Comparison of ENCODE assay signal across 22 cellular contexts in the genomic region with DNA sequence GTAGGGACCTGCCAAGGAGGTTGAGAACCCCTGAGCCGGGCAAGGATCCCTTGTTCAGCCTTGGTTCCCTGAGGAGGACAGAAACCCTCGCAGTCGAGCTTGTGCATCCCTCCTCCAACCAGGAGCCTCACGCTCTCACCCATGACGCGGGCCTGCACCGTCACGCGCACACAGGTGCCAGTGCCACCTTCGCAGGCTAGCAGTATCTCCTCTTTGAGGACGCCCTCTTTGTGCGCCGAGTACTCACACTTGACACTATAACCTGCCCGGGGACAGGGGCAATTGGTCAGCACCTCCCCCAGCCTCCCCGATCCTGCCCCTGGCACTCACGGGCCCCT. TPM values are rescaled to one million over a fixed set of nuclear protein-coding genes. Genes with fewer than 3 reads are reported as not detected.
DNase-seq lines count a peak whose midpoint lies in the region; ATAC-seq and TF ChIP-seq lines count a peak whose summit lies in the region.
"Had no signal": no experiment of that assay in that cellular context is flagged by ENCODE, and none has a peak within 500 bp of the region (broad histone marks: within the 10 kb centered on the region; RNA-seq: fewer than 3 reads in every experiment).

No MANE protein-coding gene starts in this region.

- H3K27ac ChIP-seq in IMR-90 (ENCODE audit: insufficient read depth, low read length): no peak overlapping the region
- peak overlapping the region; percentile 36 for H3K27ac ChIP-seq in RWPE1
- H3K27ac ChIP-seq in tibial nerve: peak overlapping the region in 3 of 4 donors; percentile 18 to 84 (median 80)
- H3K27ac ChIP-seq: HL-60 had no signal

- no TSS peak for BruUV-seq in IMR-90 (replicated peaks; lab: Mats Ljungman, UMichigan)

- dilution Hi-C loops in IMR-90 (cut with HindIII; ENCODE audit: low sequenced_read_pairs, unreplicated experiment): no loop called here

- H4K91ac ChIP-seq in IMR-90 (ENCODE audit: insufficient read depth, low read depth, low read length): no peak overlapping the region

- no peak for ATAC-seq in IMR-90 (ENCODE audit: low read depth)
- ATAC-seq: GM12878 had no signal

- TF ChIP-seq POLR2A in IMR-90 (IDR thresholded peaks at IDR 0.05; ENCODE audit: low read depth, low read length): no peak
- no peak for TF ChIP-seq POLR2A in tibial nerve (IDR thresholded peaks at IDR 0.05)

- POLR2A ChIA-PET in IMR-90 (lab: Charles Lee; ENCODE audit: unreplicated experiment) (no interaction called here), RWPE1 (lab: Yijun Ruan, JAX; ENCODE audit: low non-redundant PET) (no interaction called here)

- no peak overlapping the region for H3K18ac ChIP-seq in IMR-90 (ENCODE audit: low read depth, low read length)

- no peak overlapping the region for H3K27ac Mint-ChIP-seq in activated T-helper 2 cell treated with anti-CD3 and anti-CD28 coated beads, Interferon-gamma antibody, Interleukin-2, Interleukin-4, amounts not matched to agents 10 μg/mL and 5 μg/mL and 100 μg/mL, durations not matched to agents 14 hours and 24 hours and 36 hours
- no peak overlapping the region for H3K27ac Mint-ChIP-seq in mesothelial cell of epicardium

- H3K27me3 ChIP-seq in IMR-90 (ENCODE audit: control insufficient read depth, insufficient read depth, low read length) (no peaks in the 10 kb centered on the region; the same call in 1 of the 2 replicates), tibial nerve (peaks cover 0 to 8% of the 10 kb centered on the region in 2 donors)
- H3K27me3 ChIP-seq: BE2C had no signal

- no peak overlapping the region for H4K8ac ChIP-seq in IMR-90 (ENCODE audit: low read depth in 2 of 2, low read length in 2 of 2)

- CTCF ChIA-PET in IMR-90 (lab: Yijun Ruan, JAX): interaction anchor here (0.6 kb wide), 1 partner anchor 38 kb away, joined by 3 read pairs; no protein-coding TSS in a partner anchor
- CTCF ChIA-PET in RWPE1 (lab: Yijun Ruan, JAX): interaction anchor here (1.0 kb wide), 1 partner anchor 94 kb away, joined by 3 read pairs; no protein-coding TSS in a partner anchor

- H3K56ac ChIP-seq in IMR-90 (ENCODE audit: extremely low read depth, insufficient read depth, low read length): no peak overlapping the region

- H3K4me1 Mint-ChIP-seq in activated T-helper 2 cell treated with anti-CD3 and anti-CD28 coated beads, Interferon-gamma antibody, Interleukin-2, Interleukin-4, amounts not matched to agents 10 μg/mL and 5 μg/mL and 100 μg/mL, durations not matched to agents 14 hours and 24 hours and 36 hours (ENCODE audit: low read depth): peaks cover 6% of the 10 kb centered on the region
- H3K4me1 Mint-ChIP-seq in mesothelial cell of epicardium: peaks cover 4% of the 10 kb centered on the region

- no peak overlapping the region for H2AK9ac ChIP-seq in IMR-90 (replicated peaks; ENCODE audit: low read depth, low read length, poor library complexity)

- no peak overlapping the region for H3K4me3 ChIP-seq in IMR-90 (ENCODE audit: insufficient read depth, low read depth, low read length)
- H3K4me3 ChIP-seq in tibial nerve: no peak overlapping the region
- H3K4me3 ChIP-seq: GM12878 had no signal

- peak overlapping the region; percentile 51 for H2AFZ ChIP-seq in IMR-90 (replicated peaks; ENCODE audit: low read length, poor library complexity)

- H3K36me3 ChIP-seq in IMR-90 (ENCODE audit: control insufficient read depth, insufficient read depth, low read length): peaks cover 10% of the 10 kb centered on the region
- peaks cover 0 to 50% (median 0%) of the 10 kb centered on the region in 3 donors for H3K36me3 ChIP-seq in tibial nerve

- DNase-seq in IMR-90 (no peak), RWPE1 (ENCODE audit: low spot score) (no peak), head of caudate nucleus (peak in 23 of 42 donors; percentile 29 to 71 (median 53)), tibial nerve (ENCODE audit: low spot score in 2 of 2) (no peak), mesothelial cell of epicardium (ENCODE audit: low spot score in 2 of 2, unreplicated experiment in 2 of 2) (no peak)
- DNase-seq in activated T-helper 2 cell treated with anti-CD3 and anti-CD28 coated beads, Interferon-gamma antibody, Interleukin-2, Interleukin-4, amounts not matched to agents 10 μg/mL and 5 μg/mL and 100 μg/mL, durations not matched to agents 14 hours and 24 hours and 36 hours (ENCODE audit: low spot score): no peak
- DNase-seq: ACHN; BE2C; C1 segment of cervical spinal cord; CD4-positive, CD25-positive, alpha-beta regulatory T cell; CD8-positive, alpha-beta memory T cell; COR-L47; DMS 273 treated with DMSO at 0.1 percent for 48 hours; DMS53; DND-41; EL; HCEC 1CT had no signal

- H3K27me3 Mint-ChIP-seq in activated T-helper 2 cell treated with anti-CD3 and anti-CD28 coated beads, Interferon-gamma antibody, Interleukin-2, Interleukin-4, amounts not matched to agents 10 μg/mL and 5 μg/mL and 100 μg/mL, durations not matched to agents 14 hours and 24 hours and 36 hours (ENCODE audit: low read depth): no peaks in the 10 kb centered on the region
- peaks cover 31% of the 10 kb centered on the region for H3K27me3 Mint-ChIP-seq in mesothelial cell of epicardium (ENCODE audit: low read depth)
- H3K27me3 Mint-ChIP-seq: CD4-positive, CD25-positive, alpha-beta regulatory T cell; CD8-positive, alpha-beta memory T cell had no signal

- H2BK15ac ChIP-seq in IMR-90 (ENCODE audit: low read depth, low read length): no peak overlapping the region

- H3K9me3 Mint-ChIP-seq in activated T-helper 2 cell treated with anti-CD3 and anti-CD28 coated beads, Interferon-gamma antibody, Interleukin-2, Interleukin-4, amounts not matched to agents 10 μg/mL and 5 μg/mL and 100 μg/mL, durations not matched to agents 14 hours and 24 hours and 36 hours: no peaks in the 10 kb centered on the region
- no peaks in the 10 kb centered on the region for H3K9me3 Mint-ChIP-seq in mesothelial cell of epicardium
- H3K9me3 Mint-ChIP-seq: CD4-positive, CD25-positive, alpha-beta regulatory T cell; CD8-positive, alpha-beta memory T cell had no signal

- 95% methylated on average over 8 of the region's 16 CpGs; no CpG with 5 or more reads in 1 of the 2 experiments for WGBS in IMR-90 (ENCODE audit: extremely low coverage in 2 of 2, insufficient read length in 1 of 2), 2 experiments
- WGBS in tibial nerve, 2 donors: 87 to 97% methylated on average over 12 to 16 of the region's 16 CpGs

- intact Hi-C loops in IMR-90 (cut with micrococcal nuclease): no loop called here
- intact Hi-C loops in head of caudate nucleus (cut with DNase I): no loop called here
- intact Hi-C loops in activated T-helper 2 cell treated with anti-CD3 and anti-CD28 coated beads, Interferon-gamma antibody, Interleukin-2, Interleukin-4, amounts not matched to agents 10 μg/mL and 5 μg/mL and 100 μg/mL, durations not matched to agents 14 hours and 24 hours and 36 hours (cut with micrococcal nuclease): no loop called here

- no peak for TF ChIP-seq RAD21 in IMR-90 (IDR thresholded peaks at IDR 0.05; ENCODE audit: low read length)

- H3K9ac ChIP-seq in IMR-90 (ENCODE audit: low read depth, low read length): no peak overlapping the region

- in situ Hi-C loops in IMR-90 (cut with MboI; ENCODE audit: low sequenced_read_pairs): no loop called here

- H2BK120ac ChIP-seq in IMR-90 (ENCODE audit: low read depth, low read length): no peak overlapping the region

- H2AK5ac ChIP-seq in IMR-90 (ENCODE audit: low read depth, low read length): no peak overlapping the region

- H3K79me1 ChIP-seq in IMR-90 (ENCODE audit: low read depth in 1 of 2, low read length in 2 of 2): no peaks in the 10 kb centered on the region

- H3K4me2 ChIP-seq in IMR-90 (ENCODE audit: low read depth, low read length): no peak overlapping the region

- no peak overlapping the region for H2BK20ac ChIP-seq in IMR-90 (ENCODE audit: low read depth, low read length)

- no peak overlapping the region for H3K4ac ChIP-seq in IMR-90 (ENCODE audit: low read depth, low read length)

- 0 out of 2 replicates have a peak, but pooled peaks cover 6% of the 10 kb centered on the region for H4K20me1 ChIP-seq in IMR-90 (ENCODE audit: insufficient read depth, low read length)

- peaks cover 5% of the 10 kb centered on the region for H3K9me1 ChIP-seq in IMR-90 (ENCODE audit: insufficient read depth, low read length)

- peaks cover 11% of the 10 kb centered on the region for H3K36me3 Mint-ChIP-seq in activated T-helper 2 cell treated with anti-CD3 and anti-CD28 coated beads, Interferon-gamma antibody, Interleukin-2, Interleukin-4, amounts not matched to agents 10 μg/mL and 5 μg/mL and 100 μg/mL, durations not matched to agents 14 hours and 24 hours and 36 hours (ENCODE audit: low read depth)
- peaks cover 6% of the 10 kb centered on the region for H3K36me3 Mint-ChIP-seq in mesothelial cell of epicardium

- no peak overlapping the region for H4K5ac ChIP-seq in IMR-90 (ENCODE audit: low read depth, low read length)

- no peak for TF ChIP-seq EP300 in tibial nerve (IDR thresholded peaks at IDR 0.05)

- no peaks in the 10 kb centered on the region for H3K9me3 ChIP-seq in IMR-90 (ENCODE audit: control insufficient read depth, insufficient read depth, low read length)
- H3K9me3 ChIP-seq in tibial nerve: no peaks in the 10 kb centered on the region
- H3K9me3 ChIP-seq: BE2C had no signal

- H3K4me1 ChIP-seq in IMR-90 (ENCODE audit: control insufficient read depth, insufficient read depth, low read length) (no peaks in the 10 kb centered on the region), tibial nerve (peaks cover 0 to 86% (median 23%) of the 10 kb centered on the region in 4 donors)

- TF ChIP-seq CTCF in IMR-90 (conservative IDR thresholded peaks at IDR 0.05; ENCODE audit: low read depth, low read length): no peak
- no peak for TF ChIP-seq CTCF in RWPE1 (conservative IDR thresholded peaks at IDR 0.05; ENCODE audit: low read depth)
- TF ChIP-seq CTCF in tibial nerve (IDR thresholded peaks at IDR 0.05): no peak
- no peak for TF ChIP-seq CTCF in mesothelial cell of epicardium (IDR thresholded peaks at IDR 0.05; ENCODE audit: unreplicated experiment)

- H2BK5ac ChIP-seq in IMR-90 (ENCODE audit: low read depth, low read length, poor library complexity, severe bottlenecking): no peak overlapping the region

- H3K14ac ChIP-seq in IMR-90 (replicated peaks; ENCODE audit: low read depth, low read length): no peak overlapping the region

- no peak overlapping the region for H3K23ac ChIP-seq in IMR-90 (ENCODE audit: low read depth, low read length)

- no peak overlapping the region for H3K4me3 Mint-ChIP-seq in activated T-helper 2 cell treated with anti-CD3 and anti-CD28 coated beads, Interferon-gamma antibody, Interleukin-2, Interleukin-4, amounts not matched to agents 10 μg/mL and 5 μg/mL and 100 μg/mL, durations not matched to agents 14 hours and 24 hours and 36 hours (ENCODE audit: low read depth)
- no peak overlapping the region for H3K4me3 Mint-ChIP-seq in mesothelial cell of epicardium
- H3K4me3 Mint-ChIP-seq: CD4-positive, CD25-positive, alpha-beta regulatory T cell; CD8-positive, alpha-beta memory T cell had no signal

RNA-seq across cellular contexts. Expression of gene ADISSP, which starts 13.3 kb away (rescaled TPM):
- total RNA-seq in IMR-90 (2012; rRNA removed) (31.4 and 31.9 TPM in 2 replicates), tibial nerve (10 to 100 TPM; 14.4 to 32.4 (median 22.2) TPM), mesothelial cell of epicardium (24.3 to 26.5 TPM (median 24.9 TPM) in 3 replicates)
- 58.2 and 65.0 TPM in 2 replicates for polyA plus RNA-seq in IMR-90 (2012; rRNA removed)
- polyA plus RNA-seq in IMR-90 (2012; cell fraction: cytosol; rRNA removed): 75.4 and 85.6 TPM in 2 replicates
- polyA plus RNA-seq in IMR-90 (2012; cell fraction: nucleus; rRNA removed; ENCODE audit: low replicate concordance): 17.7 and 47.7 TPM in 2 replicates
- 55.8 and 56.3 TPM in 2 replicates for total RNA-seq in activated T-helper 2 cell treated with anti-CD3 and anti-CD28 coated beads, Interferon-gamma antibody, Interleukin-2, Interleukin-4, amounts not matched to agents 10 μg/mL and 5 μg/mL and 100 μg/mL, durations not matched to agents 14 hours and 24 hours and 36 hours

RNA-seq across cellular contexts. Expression of gene HSPA12B, which starts 21.7 kb away (rescaled TPM):
- total RNA-seq in IMR-90 (2012; rRNA removed) (not detected in 2 replicates), tibial nerve (10 to 100 TPM; 12.7 to 30.9 (median 18.7) TPM), mesothelial cell of epicardium (11.5 to 13.0 TPM (median 12.0 TPM) in 3 replicates)
- not detected in 2 replicates for polyA plus RNA-seq in IMR-90 (2012; rRNA removed)
- polyA plus RNA-seq in IMR-90 (2012; cell fraction: cytosol; rRNA removed): 0.03 TPM in 1 of 2 replicates, not detected in the other
- not detected in 2 replicates for polyA plus RNA-seq in IMR-90 (2012; cell fraction: nucleus; rRNA removed; ENCODE audit: low replicate concordance)
- 0.05 TPM in 1 of 2 replicates, not detected in the other for total RNA-seq in activated T-helper 2 cell treated with anti-CD3 and anti-CD28 coated beads, Interferon-gamma antibody, Interleukin-2, Interleukin-4, amounts not matched to agents 10 μg/mL and 5 μg/mL and 100 μg/mL, durations not matched to agents 14 hours and 24 hours and 36 hours
- total RNA-seq: CD4-positive, CD25-positive, alpha-beta regulatory T cell; CD8-positive, alpha-beta memory T cell; G401; GM12878; HT1080 had no signal
- polyA plus RNA-seq: CD8-positive, alpha-beta memory T cell had no signal

RNA-seq across cellular contexts. Expression of gene SPEF1, which starts 27.0 kb away (rescaled TPM):
- total RNA-seq in IMR-90 (2012; rRNA removed) (under 0.01 TPM in 1 of 2 replicates, not detected in the other), tibial nerve (1 to 10 TPM in 2 of 4 donors, not detected in 2; 1.1 to 1.8 TPM), mesothelial cell of epicardium (0.27 to 0.40 TPM (median 0.34 TPM) in 3 replicates)
- polyA plus RNA-seq in IMR-90 (2012; rRNA removed): 0.15 and 0.26 TPM in 2 replicates
- polyA plus RNA-seq in IMR-90 (2012; cell fraction: cytosol; rRNA removed): 0.30 and 0.54 TPM in 2 replicates
- 0.58 and 0.99 TPM in 2 replicates for polyA plus RNA-seq in IMR-90 (2012; cell fraction: nucleus; rRNA removed; ENCODE audit: low replicate concordance)
- total RNA-seq in activated T-helper 2 cell treated with anti-CD3 and anti-CD28 coated beads, Interferon-gamma antibody, Interleukin-2, Interleukin-4, amounts not matched to agents 10 μg/mL and 5 μg/mL and 100 μg/mL, durations not matched to agents 14 hours and 24 hours and 36 hours: not detected in 2 replicates
- total RNA-seq: CD4-positive, CD25-positive, alpha-beta regulatory T cell; GM12878; H4; HT1080 had no signal
- polyA plus RNA-seq: CD4-positive, CD25-positive, alpha-beta regulatory T cell; CD8-positive, alpha-beta memory T cell had no signal

RNA-seq across cellular contexts. Expression of gene CENPB, which starts 32.3 kb away (rescaled TPM):
- total RNA-seq in IMR-90 (2012; rRNA removed) (59.1 and 72.2 TPM in 2 replicates), tibial nerve (100 to 1,000 TPM in 2 of 4 donors, 10 to 100 TPM in 2; 72.8 to 109 (median 100) TPM), mesothelial cell of epicardium (63.0 to 64.2 TPM (median 63.0 TPM) in 3 replicates)
- 45.7 and 49.3 TPM in 2 replicates for polyA plus RNA-seq in IMR-90 (2012; rRNA removed)
- 37.2 and 44.3 TPM in 2 replicates for polyA plus RNA-seq in IMR-90 (2012; cell fraction: cytosol; rRNA removed)
- 18.7 and 35.4 TPM in 2 replicates for polyA plus RNA-seq in IMR-90 (2012; cell fraction: nucleus; rRNA removed; ENCODE audit: low replicate concordance)
- 66.1 and 68.9 TPM in 2 replicates for total RNA-seq in activated T-helper 2 cell treated with anti-CD3 and anti-CD28 coated beads, Interferon-gamma antibody, Interleukin-2, Interleukin-4, amounts not matched to agents 10 μg/mL and 5 μg/mL and 100 μg/mL, durations not matched to agents 14 hours and 24 hours and 36 hours

RNA-seq across cellular contexts. Expression of gene SIGLEC1, which starts 41.8 kb away (rescaled TPM):
- total RNA-seq in IMR-90 (2012; rRNA removed) (not detected in 2 replicates), tibial nerve (10 to 100 TPM in 3 of 4 donors, 1 to 10 TPM in 1; 5.2 to 33.9 (median 13.1) TPM), mesothelial cell of epicardium (0.04 TPM in 1 of 3 replicates, not detected in the others)
- polyA plus RNA-seq in IMR-90 (2012; rRNA removed): not detected in 2 replicates
- polyA plus RNA-seq in IMR-90 (2012; cell fraction: cytosol; rRNA removed): not detected in 2 replicates
- polyA plus RNA-seq in IMR-90 (2012; cell fraction: nucleus; rRNA removed; ENCODE audit: low replicate concordance): 0.01 TPM in 1 of 2 replicates, not detected in the other
- total RNA-seq in activated T-helper 2 cell treated with anti-CD3 and anti-CD28 coated beads, Interferon-gamma antibody, Interleukin-2, Interleukin-4, amounts not matched to agents 10 μg/mL and 5 μg/mL and 100 μg/mL, durations not matched to agents 14 hours and 24 hours and 36 hours: not detected in 2 replicates
- total RNA-seq: CD4-positive, CD25-positive, alpha-beta regulatory T cell; G401; H4; HT1080 had no signal
- polyA plus RNA-seq: CD4-positive, CD25-positive, alpha-beta regulatory T cell; CD8-positive, alpha-beta memory T cell; GM12878 had no signal

Comparison
In these comparisons a context has a peak if more than half of its experiments do, and no peak if none do; other contexts are left out.
1. DNase-seq: peak in head of caudate nucleus (23 of 42); none in IMR-90 (single experiment), RWPE1 (single experiment), tibial nerve (0 of 2), activated T-helper 2 cell treated with anti-CD3 and anti-CD28 coated beads, Interferon-gamma antibody, Interleukin-2, Interleukin-4, amounts not matched to agents 10 μg/mL and 5 μg/mL and 100 μg/mL, durations not matched to agents 14 hours and 24 hours and 36 hours (single experiment) and mesothelial cell of epicardium (0 of 2).
2. RNA of gene HSPA12B, which starts 21.7 kb away (total RNA-seq): 12.7 to 30.9 TPM in tibial nerve and 11.5 to 13.0 TPM in mesothelial cell of epicardium; 0.05 TPM in activated T-helper 2 cell treated with anti-CD3 and anti-CD28 coated beads, Interferon-gamma antibody, Interleukin-2, Interleukin-4, amounts not matched to agents 10 μg/mL and 5 μg/mL and 100 μg/mL, durations not matched to agents 14 hours and 24 hours and 36 hours and not detected in IMR-90; every median in the first group is over 10 times any median in the second.